30 cellular contexts compared by ENCODE assay signal in genomic region chr9:93039456-93039855, GRCh38. TPM values are rescaled to one million over a fixed set of nuclear protein-coding genes. Genes with fewer than 3 reads are reported as not detected.
DNase-seq lines count a peak whose midpoint lies in the region; ATAC-seq and TF ChIP-seq lines count a peak whose summit lies in the region.
"Had no signal": no experiment of that assay in that cellular context is flagged by ENCODE, and none has a peak within 500 bp of the region (broad histone marks: within the 10 kb centered on the region; RNA-seq: fewer than 3 reads in every experiment).

No MANE protein-coding gene starts in this region.

- H3K4me1 ChIP-seq in effector memory CD4-positive, alpha-beta T cell (ENCODE audit: control insufficient read depth, insufficient read depth, low read length, poor library complexity, severe bottlenecking), result peaks cover 12% of the 10 kb centered on the region
- H3K4me1 ChIP-seq: parathyroid adenoma, right atrium auricular region, SJSA1, transverse colon had no signal

- no peak for ATAC-seq in T-cell (replicated peaks in 1 of 4)
- ATAC-seq in HG03520 (IDR thresholded peaks at IDR 0.05; ENCODE audit: unreplicated experiment), result no peak
- ATAC-seq in natural killer cell, result no peak
- ATAC-seq: activated CD8-positive, alpha-beta memory T cell treated with anti-CD3 and anti-CD28 coated beads, Interleukin-2, amount 10 ng/mL, durations not matched to agents 7 days and 5 days; GM12878; left ventricle myocardium superior had no signal

- no peaks in the 10 kb centered on the region for H3K27me3 Mint-ChIP-seq in activated naive CD4-positive, alpha-beta T cell treated with anti-CD3 and anti-CD28 coated beads, Interleukin-2, amount 50 U/mL, for 24 hours
- no peaks in the 10 kb centered on the region for H3K27me3 Mint-ChIP-seq in T-cell
- H3K27me3 Mint-ChIP-seq in natural killer cell (ENCODE audit: low read depth in 2 of 2), result peaks cover 11 to 15% of the 10 kb centered on the region in 2 donors
- H3K27me3 Mint-ChIP-seq: activated CD8-positive, alpha-beta memory T cell treated with anti-CD3 and anti-CD28 coated beads, Interleukin-2, amount 10 ng/mL, durations not matched to agents 7 days and 5 days; naive B cell had no signal

- H3K36me3 Mint-ChIP-seq in activated naive CD4-positive, alpha-beta T cell treated with anti-CD3 and anti-CD28 coated beads, Interleukin-2, amount 50 U/mL, for 24 hours, result no peaks in the 10 kb centered on the region
- peaks cover 4% of the 10 kb centered on the region for H3K36me3 Mint-ChIP-seq in T-cell
- H3K36me3 Mint-ChIP-seq in natural killer cell, result no peaks in the 10 kb centered on the region
- H3K36me3 Mint-ChIP-seq: mesothelial cell of epicardium, naive B cell had no signal

- no peak for DNase-seq in activated naive CD4-positive, alpha-beta T cell treated with anti-CD3 and anti-CD28 coated beads, Interleukin-2, amount 50 U/mL, for 16 hours
- DNase-seq in T-cell (no peak), natural killer cell (no peak)
- DNase-seq in effector memory CD4-positive, alpha-beta T cell, result no peak
- no peak for DNase-seq in activated CD4-positive, CD25-positive, alpha-beta regulatory T cell treated with anti-CD3 and anti-CD28 coated beads, Interleukin-2, amount 50 U/mL, for 72 hours
- DNase-seq: activated CD4-positive, alpha-beta T cell treated with anti-CD3 and anti-CD28 coated beads for 4 hours; activated CD8-positive, alpha-beta memory T cell treated with anti-CD3 and anti-CD28 coated beads, Interleukin-2, amount 10 ng/mL, durations not matched to agents 7 days and 5 days; amniotic stem cell; brain microvascular endothelial cell; C1 segment of cervical spinal cord; effector CD4-positive, alpha-beta T cell; glutamatergic neuron; islet precursor cell; left ventricle myocardium superior; naive B cell; NCI-H1417 treated with DMSO at 0.1 percent for 48 hours; NCI-H2081 treated with DMSO at 0.1 percent for 48 hours; NCI-H345; NCI-H748 treated with DMSO at 0.1 percent for 48 hours; transverse colon had no signal

- peaks cover 68% of the 10 kb centered on the region for H3K4me1 Mint-ChIP-seq in activated naive CD4-positive, alpha-beta T cell treated with anti-CD3 and anti-CD28 coated beads, Interleukin-2, amount 50 U/mL, for 24 hours
- H3K4me1 Mint-ChIP-seq in T-cell (peaks cover 67 to 76% (median 75%) of the 10 kb centered on the region in 3 donors), natural killer cell (peaks cover 27 to 47% of the 10 kb centered on the region in 2 donors)

- no peaks in the 10 kb centered on the region for H3K27me3 ChIP-seq in effector memory CD4-positive, alpha-beta T cell (replicated peaks; ENCODE audit: control insufficient read depth, insufficient read depth, low read length, poor library complexity, severe bottlenecking)
- H3K27me3 ChIP-seq: brain microvascular endothelial cell, right atrium auricular region, SJSA1, transverse colon had no signal

- no peak overlapping the region for H3K4me3 ChIP-seq in effector memory CD4-positive, alpha-beta T cell (ENCODE audit: insufficient read depth, low read depth, low read length, poor library complexity, severe bottlenecking)
- H3K4me3 ChIP-seq: GM12878, right atrium auricular region, SJSA1, smooth muscle cell, transverse colon had no signal

- intact Hi-C loops in natural killer cell (cut with micrococcal nuclease), result no loop called here

- TF ChIP-seq CTCF in natural killer cell (IDR thresholded peaks at IDR 0.05), result no peak

- POLR2A ChIA-PET in T-cell (lab: Charles Lee), result no interaction called here

- peak overlapping the region; percentile 66 for H3K27ac Mint-ChIP-seq in activated naive CD4-positive, alpha-beta T cell treated with anti-CD3 and anti-CD28 coated beads, Interleukin-2, amount 50 U/mL, for 24 hours
- H3K27ac Mint-ChIP-seq in T-cell (peak overlapping the region; percentile 78 to 85), natural killer cell (peak overlapping the region in 1 of 2 donors; percentile 68)
- H3K27ac Mint-ChIP-seq: activated T-helper 2 cell treated with anti-CD3 and anti-CD28 coated beads, Interferon-gamma antibody, Interleukin-2, Interleukin-4, amounts not matched to agents 10 μg/mL and 5 μg/mL and 100 μg/mL, durations not matched to agents 14 hours and 24 hours and 36 hours; mesothelial cell of epicardium had no signal

- peaks cover 28% of the 10 kb centered on the region for H3K36me3 ChIP-seq in effector memory CD4-positive, alpha-beta T cell (ENCODE audit: control insufficient read depth, insufficient read depth, low read length)
- H3K36me3 ChIP-seq: brain microvascular endothelial cell, right atrium auricular region, SJSA1, transverse colon had no signal

- CTCF ChIA-PET in T-cell (lab: Charles Lee), result interaction anchor here in 1 of 2 donors (0.6 kb wide), 1 partner anchor 15 kb away, joined by 3 read pairs; no protein-coding TSS in a partner anchor

- H3K4me3 Mint-ChIP-seq in activated naive CD4-positive, alpha-beta T cell treated with anti-CD3 and anti-CD28 coated beads, Interleukin-2, amount 50 U/mL, for 24 hours, result no peak overlapping the region
- H3K4me3 Mint-ChIP-seq in T-cell (peak overlapping the region in 1 of 3 donors; percentile 6), natural killer cell (no peak overlapping the region)
- H3K4me3 Mint-ChIP-seq: activated CD8-positive, alpha-beta memory T cell treated with anti-CD3 and anti-CD28 coated beads, Interleukin-2, amount 10 ng/mL, durations not matched to agents 7 days and 5 days; mesothelial cell of epicardium had no signal

- H3K9me3 ChIP-seq in effector memory CD4-positive, alpha-beta T cell (ENCODE audit: control insufficient read depth, low read length), result no peaks in the 10 kb centered on the region
- H3K9me3 ChIP-seq: right atrium auricular region, SJSA1, transverse colon had no signal

- peak overlapping the region; percentile 7 for H3K27ac ChIP-seq in effector memory CD4-positive, alpha-beta T cell (ENCODE audit: insufficient read depth, low read length, poor library complexity, severe bottlenecking)
- H3K27ac ChIP-seq: brain microvascular endothelial cell, KMS-11, parathyroid adenoma, right atrium auricular region, SJSA1, transverse colon had no signal

- no peaks in the 10 kb centered on the region for H3K9me3 Mint-ChIP-seq in activated naive CD4-positive, alpha-beta T cell treated with anti-CD3 and anti-CD28 coated beads, Interleukin-2, amount 50 U/mL, for 24 hours
- no peaks in the 10 kb centered on the region for H3K9me3 Mint-ChIP-seq in T-cell
- H3K9me3 Mint-ChIP-seq in natural killer cell, result no peaks in the 10 kb centered on the region
- H3K9me3 Mint-ChIP-seq: activated T-helper 2 cell treated with anti-CD3 and anti-CD28 coated beads, Interferon-gamma antibody, Interleukin-2, Interleukin-4, amounts not matched to agents 10 μg/mL and 5 μg/mL and 100 μg/mL, durations not matched to agents 14 hours and 24 hours and 36 hours; mesothelial cell of epicardium; naive B cell had no signal

RNA-seq across cellular contexts. Expression of gene SUSD3, which starts 19.0 kb away (rescaled TPM):
- total RNA-seq in T-cell (10 to 100 TPM; 39.6 to 79.2 (median 71.2) TPM), natural killer cell (1 to 10 TPM; 1.2 to 2.1 (median 1.8) TPM)
- total RNA-seq: SJSA1, smooth muscle cell had no signal

RNA-seq across cellular contexts. Expression of gene CARD19, which starts 56.6 kb away (rescaled TPM):
- total RNA-seq in T-cell (10 to 100 TPM; 39.7 to 98.5 (median 72.8) TPM), natural killer cell (10 to 100 TPM; 30.7 to 49.1 (median 42.6) TPM)

Comparison
In these comparisons a context has a peak if more than half of its experiments do, and no peak if none do; other contexts are left out.
1. RNA of gene SUSD3, which starts 19.0 kb away (total RNA-seq): 39.6 to 79.2 TPM in T-cell; 1.2 to 2.1 TPM in natural killer cell; every median in the first group is over 10 times any median in the second.